8 cellular contexts compared by ENCODE assay signal in the genomic region with DNA sequence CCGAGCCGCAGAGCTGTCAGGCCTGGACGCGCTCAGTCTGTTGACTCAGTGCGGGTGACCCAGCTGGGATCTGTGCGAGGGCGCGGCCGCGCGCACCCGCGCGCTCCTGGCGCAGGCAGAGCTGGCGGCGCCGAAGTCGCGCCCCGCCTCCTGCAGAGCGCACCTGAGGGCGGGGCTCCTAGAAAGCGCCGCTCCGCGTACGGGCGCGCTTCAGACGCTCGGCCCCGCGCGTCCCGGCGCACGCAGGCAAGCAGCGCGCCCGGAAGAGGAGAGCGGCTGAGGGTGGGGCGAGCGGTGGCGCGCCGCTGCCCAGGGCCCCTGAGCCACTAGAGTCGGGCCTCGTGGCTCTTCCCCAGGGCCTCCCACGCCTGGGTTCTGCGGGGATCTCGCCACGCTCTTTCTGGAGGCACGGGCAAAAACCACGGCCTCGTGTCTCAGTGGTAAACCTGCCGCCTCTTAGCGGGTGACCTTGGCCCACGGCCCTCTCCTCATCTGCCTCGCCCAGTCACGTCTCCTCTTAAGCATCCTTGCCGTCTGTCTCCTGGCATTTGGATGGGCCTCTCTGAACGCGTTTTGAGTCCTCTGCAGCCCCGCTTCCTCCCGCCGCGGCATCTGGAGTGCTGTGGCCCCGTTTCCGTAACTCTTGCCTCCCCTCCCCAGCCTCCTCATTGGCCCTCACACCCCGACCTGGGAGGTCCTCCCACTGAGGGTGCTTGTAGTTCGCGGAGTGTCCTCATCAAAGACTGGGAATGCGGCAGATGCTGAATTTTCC. TPM values are rescaled to one million over a fixed set of nuclear protein-coding genes. Genes with fewer than 3 reads are reported as not detected.
A peak's percentile ranks its signal among the peaks of the same experiment; 100 is the strongest.
DNase-seq lines count a peak whose midpoint lies in the region; ATAC-seq and TF ChIP-seq lines count a peak whose summit lies in the region.

A gene with protein sequence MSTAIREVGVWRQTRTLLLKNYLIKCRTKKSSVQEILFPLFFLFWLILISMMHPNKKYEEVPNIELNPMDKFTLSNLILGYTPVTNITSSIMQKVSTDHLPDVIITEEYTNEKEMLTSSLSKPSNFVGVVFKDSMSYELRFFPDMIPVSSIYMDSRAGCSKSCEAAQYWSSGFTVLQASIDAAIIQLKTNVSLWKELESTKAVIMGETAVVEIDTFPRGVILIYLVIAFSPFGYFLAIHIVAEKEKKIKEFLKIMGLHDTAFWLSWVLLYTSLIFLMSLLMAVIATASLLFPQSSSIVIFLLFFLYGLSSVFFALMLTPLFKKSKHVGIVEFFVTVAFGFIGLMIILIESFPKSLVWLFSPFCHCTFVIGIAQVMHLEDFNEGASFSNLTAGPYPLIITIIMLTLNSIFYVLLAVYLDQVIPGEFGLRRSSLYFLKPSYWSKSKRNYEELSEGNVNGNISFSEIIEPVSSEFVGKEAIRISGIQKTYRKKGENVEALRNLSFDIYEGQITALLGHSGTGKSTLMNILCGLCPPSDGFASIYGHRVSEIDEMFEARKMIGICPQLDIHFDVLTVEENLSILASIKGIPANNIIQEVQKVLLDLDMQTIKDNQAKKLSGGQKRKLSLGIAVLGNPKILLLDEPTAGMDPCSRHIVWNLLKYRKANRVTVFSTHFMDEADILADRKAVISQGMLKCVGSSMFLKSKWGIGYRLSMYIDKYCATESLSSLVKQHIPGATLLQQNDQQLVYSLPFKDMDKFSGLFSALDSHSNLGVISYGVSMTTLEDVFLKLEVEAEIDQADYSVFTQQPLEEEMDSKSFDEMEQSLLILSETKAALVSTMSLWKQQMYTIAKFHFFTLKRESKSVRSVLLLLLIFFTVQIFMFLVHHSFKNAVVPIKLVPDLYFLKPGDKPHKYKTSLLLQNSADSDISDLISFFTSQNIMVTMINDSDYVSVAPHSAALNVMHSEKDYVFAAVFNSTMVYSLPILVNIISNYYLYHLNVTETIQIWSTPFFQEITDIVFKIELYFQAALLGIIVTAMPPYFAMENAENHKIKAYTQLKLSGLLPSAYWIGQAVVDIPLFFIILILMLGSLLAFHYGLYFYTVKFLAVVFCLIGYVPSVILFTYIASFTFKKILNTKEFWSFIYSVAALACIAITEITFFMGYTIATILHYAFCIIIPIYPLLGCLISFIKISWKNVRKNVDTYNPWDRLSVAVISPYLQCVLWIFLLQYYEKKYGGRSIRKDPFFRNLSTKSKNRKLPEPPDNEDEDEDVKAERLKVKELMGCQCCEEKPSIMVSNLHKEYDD (N-terminal part only) (minus strand): TSS at position 74 of the 772 bp plus-strand sequence. CDS start 12,718 bp downstream, outside the sequence.

- H3K27ac Mint-ChIP-seq in activated T-helper 2 cell treated with anti-CD3 and anti-CD28 coated beads, Interferon-gamma antibody, Interleukin-2, Interleukin-4, amounts not matched to agents 10 μg/mL and 5 μg/mL and 100 μg/mL, durations not matched to agents 14 hours and 24 hours and 36 hours = peak within 1 kb of the TSS; percentile 94
- H3K27ac Mint-ChIP-seq in naive thymus-derived CD8-positive, alpha-beta T cell = peak within 1 kb of the TSS; percentile 96 to 99 (median 98)
- peak within 1 kb of the TSS; percentile 100 for H3K27ac Mint-ChIP-seq in stimulated activated naive B cell treated with anti-CD40 and anti-IgM and Interleukin-4, amounts not matched to agents 10 μg/mL and 1 μg/mL and 100 μg/mL, for 72 hours

- peaks cover 6% of the 10 kb centered on the region for H3K36me3 Mint-ChIP-seq in activated T-helper 2 cell treated with anti-CD3 and anti-CD28 coated beads, Interferon-gamma antibody, Interleukin-2, Interleukin-4, amounts not matched to agents 10 μg/mL and 5 μg/mL and 100 μg/mL, durations not matched to agents 14 hours and 24 hours and 36 hours (ENCODE audit: low read depth)
- H3K36me3 Mint-ChIP-seq in naive thymus-derived CD8-positive, alpha-beta T cell = no peaks in the 10 kb centered on the region
- peaks cover 7 to 16% of the 10 kb centered on the region in 2 donors for H3K36me3 Mint-ChIP-seq in stimulated activated naive B cell treated with anti-CD40 and anti-IgM and Interleukin-4, amounts not matched to agents 10 μg/mL and 1 μg/mL and 100 μg/mL, for 72 hours

- H3K4me3 ChIP-seq in fibroblast of mammary gland (ENCODE audit: control insufficient read depth, low read depth, low read length) = peak within 1 kb of the TSS; percentile 77

- POLR2A ChIA-PET in naive thymus-derived CD8-positive, alpha-beta T cell (lab: Charles Lee) = interaction anchor here (0.5 to 3.2 kb wide), 9 partner anchors 9 to 1804 kb away, joined by 3 to 20 read pairs (median 4); a partner anchor contains a TSS

- H3K27me3 Mint-ChIP-seq in activated T-helper 2 cell treated with anti-CD3 and anti-CD28 coated beads, Interferon-gamma antibody, Interleukin-2, Interleukin-4, amounts not matched to agents 10 μg/mL and 5 μg/mL and 100 μg/mL, durations not matched to agents 14 hours and 24 hours and 36 hours (ENCODE audit: low read depth) = peaks cover 15% of the 10 kb centered on the region
- peaks cover 0 to 12% (median 0%) of the 10 kb centered on the region in 5 donors for H3K27me3 Mint-ChIP-seq in naive thymus-derived CD8-positive, alpha-beta T cell
- no peaks in the 10 kb centered on the region for H3K27me3 Mint-ChIP-seq in stimulated activated naive B cell treated with anti-CD40 and anti-IgM and Interleukin-4, amounts not matched to agents 10 μg/mL and 1 μg/mL and 100 μg/mL, for 72 hours

- no peak for TF ChIP-seq CTCF in fibroblast of mammary gland (conservative IDR thresholded peaks at IDR 0.05; ENCODE audit: control insufficient read depth, insufficient read depth, low read depth, low read length)

- peak within 1 kb of the TSS; percentile 97 for H3K4me3 Mint-ChIP-seq in activated T-helper 2 cell treated with anti-CD3 and anti-CD28 coated beads, Interferon-gamma antibody, Interleukin-2, Interleukin-4, amounts not matched to agents 10 μg/mL and 5 μg/mL and 100 μg/mL, durations not matched to agents 14 hours and 24 hours and 36 hours (ENCODE audit: low read depth)
- peak within 1 kb of the TSS; percentile 95 to 100 (median 97) for H3K4me3 Mint-ChIP-seq in naive thymus-derived CD8-positive, alpha-beta T cell
- peak within 1 kb of the TSS; percentile 96 to 100 for H3K4me3 Mint-ChIP-seq in stimulated activated naive B cell treated with anti-CD40 and anti-IgM and Interleukin-4, amounts not matched to agents 10 μg/mL and 1 μg/mL and 100 μg/mL, for 72 hours

- peak; percentile 94 for DNase-seq in DMS53 treated with DMSO at 0.1 percent for 48 hours (lab: John Stamatoyannopoulos, UW; ENCODE audit: unreplicated experiment)
- DNase-seq in KG1 (lab: John Stamatoyannopoulos, UW) = peak; percentile 87
- DNase-seq in RKO (ENCODE audit: low spot score) = peak; percentile 95
- DNase-seq in activated T-helper 2 cell treated with anti-CD3 and anti-CD28 coated beads, Interferon-gamma antibody, Interleukin-2, Interleukin-4, amounts not matched to agents 10 μg/mL and 5 μg/mL and 100 μg/mL, durations not matched to agents 14 hours and 24 hours and 36 hours (ENCODE audit: low spot score) = peak; percentile 83
- peak; percentile 87 for DNase-seq in fibroblast of mammary gland (ENCODE audit: low read depth)
- DNase-seq in naive thymus-derived CD8-positive, alpha-beta T cell = peak; percentile 77 to 93 (median 87)
- peak; percentile 91 for DNase-seq in stimulated activated naive B cell treated with anti-CD40 and anti-IgM and Interleukin-4, amounts not matched to agents 10 μg/mL and 1 μg/mL and 100 μg/mL, for 72 hours

- intact Hi-C loops in activated T-helper 2 cell treated with anti-CD3 and anti-CD28 coated beads, Interferon-gamma antibody, Interleukin-2, Interleukin-4, amounts not matched to agents 10 μg/mL and 5 μg/mL and 100 μg/mL, durations not matched to agents 14 hours and 24 hours and 36 hours (cut with micrococcal nuclease) = loop anchor here (1.0 to 5.0 kb wide), 5 partner anchors 87 to 1335 kb away; a partner anchor contains a TSS

- no peaks in the 10 kb centered on the region for H3K9me3 Mint-ChIP-seq in activated T-helper 2 cell treated with anti-CD3 and anti-CD28 coated beads, Interferon-gamma antibody, Interleukin-2, Interleukin-4, amounts not matched to agents 10 μg/mL and 5 μg/mL and 100 μg/mL, durations not matched to agents 14 hours and 24 hours and 36 hours
- no peaks in the 10 kb centered on the region for H3K9me3 Mint-ChIP-seq in naive thymus-derived CD8-positive, alpha-beta T cell
- peaks cover 0 to 3% of the 10 kb centered on the region in 2 donors for H3K9me3 Mint-ChIP-seq in stimulated activated naive B cell treated with anti-CD40 and anti-IgM and Interleukin-4, amounts not matched to agents 10 μg/mL and 1 μg/mL and 100 μg/mL, for 72 hours

- H3K4me1 Mint-ChIP-seq in activated T-helper 2 cell treated with anti-CD3 and anti-CD28 coated beads, Interferon-gamma antibody, Interleukin-2, Interleukin-4, amounts not matched to agents 10 μg/mL and 5 μg/mL and 100 μg/mL, durations not matched to agents 14 hours and 24 hours and 36 hours (ENCODE audit: low read depth) = peaks cover 29% of the 10 kb centered on the region
- H3K4me1 Mint-ChIP-seq in naive thymus-derived CD8-positive, alpha-beta T cell = peaks cover 16 to 43% (median 29%) of the 10 kb centered on the region in 4 donors
- peaks cover 18 to 41% of the 10 kb centered on the region in 2 donors for H3K4me1 Mint-ChIP-seq in stimulated activated naive B cell treated with anti-CD40 and anti-IgM and Interleukin-4, amounts not matched to agents 10 μg/mL and 1 μg/mL and 100 μg/mL, for 72 hours

- peak; percentile 97 for ATAC-seq in GM21737 (IDR thresholded peaks at IDR 0.05; ENCODE audit: unreplicated experiment)
- ATAC-seq in naive thymus-derived CD8-positive, alpha-beta T cell = peak; percentile 90 to 91
- ATAC-seq in stimulated activated naive B cell treated with anti-CD40 and anti-IgM and Interleukin-4, amounts not matched to agents 10 μg/mL and 1 μg/mL and 100 μg/mL, for 72 hours (replicated peaks) = peak; percentile 93 to 96

RNA-seq across cellular contexts. Expression of the gene that starts here (rescaled TPM):
- 11.4 TPM in 2 replicates for total RNA-seq in activated T-helper 2 cell treated with anti-CD3 and anti-CD28 coated beads, Interferon-gamma antibody, Interleukin-2, Interleukin-4, amounts not matched to agents 10 μg/mL and 5 μg/mL and 100 μg/mL, durations not matched to agents 14 hours and 24 hours and 36 hours
- 10 to 100 TPM; 36.4 to 40.0 TPM for total RNA-seq in naive thymus-derived CD8-positive, alpha-beta T cell
- 1 to 10 TPM; 6.0 to 6.6 (median 6.3) TPM for polyA plus RNA-seq in naive thymus-derived CD8-positive, alpha-beta T cell

Comparison
In these comparisons a context has a peak if more than half of its experiments do, and no peak if none do; other contexts are left out.
1. Peak in every context shown above with its lines: DNase-seq, ATAC-seq and H3K4me3 ChIP-seq.